8 cellular contexts compared by ENCODE assay signal in genomic region chr7:78019457-78020130, GRCh38.
A peak's percentile ranks its signal among the peaks of the same experiment; 100 is the strongest.
DNase-seq lines count a peak whose midpoint lies in the region; ATAC-seq and TF ChIP-seq lines count a peak whose summit lies in the region.

No MANE protein-coding gene starts in this region.

- H3K4me2 ChIP-seq in GM23338, result peak overlapping the region; percentile 71
- H3K4me2 ChIP-seq in neural progenitor cell, result peak overlapping the region; percentile 82

- H3K9me3 Mint-ChIP-seq in GM23338 (no peaks in the 10 kb centered on the region), neural progenitor cell (no peaks in the 10 kb centered on the region)

- peaks cover 11% of the 10 kb centered on the region for H3K27me3 Mint-ChIP-seq in GM23338 (ENCODE audit: insufficient read depth, low read depth, poor library complexity)
- H3K27me3 Mint-ChIP-seq in neural progenitor cell (ENCODE audit: insufficient read depth, low read depth), result peaks cover 5% of the 10 kb centered on the region

- no peak for TF ChIP-seq POLR2A in testis (IDR thresholded peaks at IDR 0.05)

- H3K27me3 ChIP-seq in GM23338 (ENCODE audit: insufficient read depth) (peaks cover 23% of the 10 kb centered on the region), neural progenitor cell (peaks cover 12% of the 10 kb centered on the region), testis (no peaks in the 10 kb centered on the region)

- H3K9me3 ChIP-seq in neural progenitor cell (ENCODE audit: low read depth) (no peaks in the 10 kb centered on the region), testis (no peaks in the 10 kb centered on the region)

- H3K4me1 Mint-ChIP-seq in GM23338, result peaks cover 33% of the 10 kb centered on the region
- H3K4me1 Mint-ChIP-seq in neural progenitor cell, result peaks cover 47% of the 10 kb centered on the region

- H3K36me3 Mint-ChIP-seq in GM23338 (ENCODE audit: low read depth) (no peaks in the 10 kb centered on the region; the same call in 2 of the 3 replicates), neural progenitor cell (no peaks in the 10 kb centered on the region)

- H3K36me3 ChIP-seq in GM23338 (ENCODE audit: insufficient read depth) (no peaks in the 10 kb centered on the region), neural progenitor cell (no peaks in the 10 kb centered on the region), testis (ENCODE audit: low read depth, missing control alignments) (no peaks in the 10 kb centered on the region)

- H3K27ac Mint-ChIP-seq in GM23338 (no peak overlapping the region), neural progenitor cell (peak overlapping the region; percentile 88)

- H3K4me3 ChIP-seq in GM23338, result peak overlapping the region; percentile 66
- H3K4me3 ChIP-seq in foreskin fibroblast (ENCODE audit: low read depth in 1 of 2, low read length in 2 of 2), result peak overlapping the region; percentile 50 to 51
- H3K4me3 ChIP-seq in neural progenitor cell, result peak overlapping the region; percentile 61
- peak overlapping the region; percentile 67 to 73 for H3K4me3 ChIP-seq in testis

- DNase-seq in EH (ENCODE audit: low read depth) (peak; percentile 88), GM23338 (ENCODE audit: low spot score) (peak; percentile 91), KG1 (lab: John Stamatoyannopoulos, UW) (peak; percentile 16), RPMI7951 (ENCODE audit: low read depth) (peak; percentile 88), activated gamma-delta T cell (lab: John Stamatoyannopoulos, UW) (peak; percentile 21), foreskin fibroblast (peak; percentile 61 to 86), neural progenitor cell (ENCODE audit: low spot score) (peak; percentile 86), testis (peak; percentile 96)

- intact Hi-C loops in testis (cut with DNase I; ENCODE audit: low total_unique reads), result no loop called here

- H3K4me1 ChIP-seq in GM23338 (ENCODE audit: insufficient read depth) (peaks cover 20% of the 10 kb centered on the region), neural progenitor cell (peaks cover 19% of the 10 kb centered on the region), testis (peaks cover 8% of the 10 kb centered on the region)

- no peaks in the 10 kb centered on the region for H3K9me2 ChIP-seq in GM23338 (ENCODE audit: insufficient read depth)

- no peak overlapping the region for H3K27ac ChIP-seq in GM23338 (ENCODE audit: low read depth)
- no peak overlapping the region for H3K27ac ChIP-seq in neural progenitor cell
- H3K27ac ChIP-seq in testis, result peak overlapping the region; percentile 97 to 98

- H3F3A ChIP-seq in GM23338 (replicated peaks; ENCODE audit: low read depth) (no peaks in the 10 kb centered on the region), neural progenitor cell (ENCODE audit: low read depth) (peaks cover 20% of the 10 kb centered on the region)

- no peaks in the 10 kb centered on the region for H4K20me1 ChIP-seq in GM23338 (replicated peaks; ENCODE audit: insufficient read depth)
- no peaks in the 10 kb centered on the region for H4K20me1 ChIP-seq in neural progenitor cell (ENCODE audit: low read depth)

- H3K79me2 ChIP-seq in GM23338 (replicated peaks; ENCODE audit: insufficient read depth) (no peaks in the 10 kb centered on the region), neural progenitor cell (ENCODE audit: low read depth) (no peaks in the 10 kb centered on the region)

- no peak overlapping the region for H3K9ac ChIP-seq in neural progenitor cell

- H2AFZ ChIP-seq in GM23338 (no peak overlapping the region), neural progenitor cell (replicated peaks) (peak overlapping the region; percentile 99)

- peak; percentile 90 for ATAC-seq in GM23338

- TF ChIP-seq CTCF in GM23338 (conservative IDR thresholded peaks at IDR 0.05; ENCODE audit: low read depth in 2 of 2) (no peak; a peak in 1 of 4 replicates), foreskin fibroblast (IDR thresholded peaks at IDR 0.05; ENCODE audit: low read depth, low read length) (no peak), neural progenitor cell (IDR thresholded peaks at IDR 0.05) (no peak), testis (IDR thresholded peaks at IDR 0.05) (peak in 1 of 3 experiments; percentile 8)

- WGBS in testis, 2 donors, result 0% methylated on average over 52 of the region's 86 CpGs; no CpG with 5 or more reads in 1 of the 2 donors

- H3K4me3 Mint-ChIP-seq in GM23338 (peak overlapping the region; percentile 80), neural progenitor cell (peak overlapping the region; percentile 84)

TF ChIP-seq in GM23338, 12 proteins besides CTCF, POLR2A, EP300 and RAD21 (continues in another document):
- TF ChIP-seq CREB1 (CRISPR knock-in tag; IDR thresholded peaks at IDR 0.05; ENCODE audit: low read depth), result no peak
- TF ChIP-seq EZH2 (IDR thresholded peaks at IDR 0.05; ENCODE audit: low read depth, unreplicated experiment), result no peak
- peak; percentile 53; the same call in 1 of the 2 replicates for TF ChIP-seq POLR2AphosphoS5 (IDR thresholded peaks at IDR 0.05; ENCODE audit: low read depth)
- TF ChIP-seq REST (IDR thresholded peaks at IDR 0.05; ENCODE audit: unreplicated experiment), result no peak

Comparison
In these comparisons a context has a peak if more than half of its experiments do, and no peak if none do; other contexts are left out.
1. DNase-seq: peak in every context shown above with its lines; median percentile 96 in testis; 91 in GM23338; 88 in EH; 88 in RPMI7951; 86 in neural progenitor cell; 74 in foreskin fibroblast; 21 in activated gamma-delta T cell; 16 in KG1.
2. H3K27ac ChIP-seq: peak in testis (2 of 2); none in GM23338 (single experiment) and neural progenitor cell (single experiment).
3. Peak in every context shown above with its lines, with median percentiles within 50 percentile points of each other: H3K4me3 ChIP-seq.